ENCODE assay signal across 8 cellular contexts in genomic region chr16:46688657-46689491, GRCh38. TPM values are rescaled to one million over a fixed set of nuclear protein-coding genes. Genes with fewer than 3 reads are reported as not detected.
DNase-seq lines count a peak whose midpoint lies in the region; ATAC-seq lines count a peak whose summit lies in the region.

VPS35 (minus strand) TSS chr16:46689178; CDS start chr16:46689133, 45 bp downstream.

- no peaks in the 10 kb centered on the region for H3K9me3 Mint-ChIP-seq in activated CD8-positive, alpha-beta memory T cell treated with anti-CD3 and anti-CD28 coated beads, Interleukin-2, amount 10 ng/mL, durations not matched to agents 7 days and 5 days (ENCODE audit: low read depth)

- peaks cover 22% of the 10 kb centered on the region for H3K36me3 Mint-ChIP-seq in activated CD8-positive, alpha-beta memory T cell treated with anti-CD3 and anti-CD28 coated beads, Interleukin-2, amount 10 ng/mL, durations not matched to agents 7 days and 5 days

- peak; percentile 93 for DNase-seq in Caki2 (ENCODE audit: low read depth)
- peak; percentile 83 to 99 (median 97) for DNase-seq in HUDEP-2 (lab: John Stamatoyannopoulos, UW; ENCODE audit: unreplicated experiment in 76 of 76)
- DNase-seq in NOMO-1 treated with dmso at 0.1 percent for 144 hours (lab: John Stamatoyannopoulos, UW; ENCODE audit: unreplicated experiment), result peak; percentile 96
- peak; percentile 100 for DNase-seq in activated CD8-positive, alpha-beta memory T cell treated with anti-CD3 and anti-CD28 coated beads, Interleukin-2, amount 10 ng/mL, durations not matched to agents 7 days and 5 days
- DNase-seq in stimulated activated CD8-positive, alpha-beta memory T cell treated with anti-CD3 and anti-CD28 coated beads, Interleukin-15, amount 100 ng/mL, for 4 hours (ENCODE audit: low read depth in 2 of 2), result peak; percentile 99

- no peak within 1 kb of the TSS for H3K4me3 Mint-ChIP-seq in activated CD8-positive, alpha-beta memory T cell treated with anti-CD3 and anti-CD28 coated beads, Interleukin-2, amount 10 ng/mL, durations not matched to agents 7 days and 5 days

- in situ Hi-C loops in Caki2 (cut with HindIII; ENCODE audit: low pct_unique_long_range_greater_than_20kb, low sequenced_read_pairs), result no loop called here
- in situ Hi-C loops in endometrial microvascular endothelial cells (cut with HindIII; ENCODE audit: inconsistent ontology term, low pct_unique_long_range_greater_than_20kb, low sequenced_read_pairs), result no loop called here

- CTCF ChIA-PET in activated CD8-positive, alpha-beta memory T cell treated with anti-CD3 and anti-CD28 coated beads, Interleukin-2, amount 10 ng/mL, durations not matched to agents 7 days and 5 days (lab: Charles Lee), result interaction anchor here (1.2 to 2.5 kb wide), 3 partner anchors 10 to 69 kb away, joined by 3 to 14 read pairs (median 5); no protein-coding TSS in a partner anchor

- peaks cover 18% of the 10 kb centered on the region for H3K4me1 ChIP-seq in mesodermal cell (ENCODE audit: control insufficient read depth, insufficient read depth, low read length, poor library complexity, severe bottlenecking)

- 0% methylated on average over 53 to 59 of the region's 60 CpGs for WGBS in mesodermal cell (ENCODE audit: insufficient coverage in 2 of 2), 2 experiments

- H3K27ac ChIP-seq in mesodermal cell (ENCODE audit: low read depth, low read length, severe bottlenecking), result peak within 1 kb of the TSS; percentile 97

- no peaks in the 10 kb centered on the region for H3K27me3 Mint-ChIP-seq in activated CD8-positive, alpha-beta memory T cell treated with anti-CD3 and anti-CD28 coated beads, Interleukin-2, amount 10 ng/mL, durations not matched to agents 7 days and 5 days

- H3K4me3 ChIP-seq in mesodermal cell (ENCODE audit: extremely low read depth, insufficient read depth, low read length, poor library complexity, severe bottlenecking), result peak within 1 kb of the TSS; percentile 93

- H3K4me1 Mint-ChIP-seq in activated CD8-positive, alpha-beta memory T cell treated with anti-CD3 and anti-CD28 coated beads, Interleukin-2, amount 10 ng/mL, durations not matched to agents 7 days and 5 days, result peaks cover 53% of the 10 kb centered on the region

- no peaks in the 10 kb centered on the region for H3K9me3 ChIP-seq in mesodermal cell (ENCODE audit: control insufficient read depth, low read length)

- peak; percentile 81 for ATAC-seq in GM21381 (IDR thresholded peaks at IDR 0.05; ENCODE audit: unreplicated experiment)
- peak; percentile 91 for ATAC-seq in activated CD8-positive, alpha-beta memory T cell treated with anti-CD3 and anti-CD28 coated beads, Interleukin-2, amount 10 ng/mL, durations not matched to agents 7 days and 5 days

- H3K27ac Mint-ChIP-seq in activated CD8-positive, alpha-beta memory T cell treated with anti-CD3 and anti-CD28 coated beads, Interleukin-2, amount 10 ng/mL, durations not matched to agents 7 days and 5 days, result no peak within 1 kb of the TSS

- peaks cover 27% of the 10 kb centered on the region for H3K36me3 ChIP-seq in mesodermal cell (ENCODE audit: control insufficient read depth, insufficient read depth, low read length)

RNA-seq across cellular contexts. Expression of gene VPS35, which starts in this region (rescaled TPM):
- 73.5 and 80.3 TPM in 2 replicates for total RNA-seq in Caki2 (2014; rRNA removed; shearing (Covaris generic); ENCODE audit: low replicate concordance)
- 10 to 100 TPM; 58.8 to 87.2 TPM for total RNA-seq in activated CD8-positive, alpha-beta memory T cell treated with anti-CD3 and anti-CD28 coated beads, Interleukin-2, amount 10 ng/mL, durations not matched to agents 7 days and 5 days
- 91.4 TPM for total RNA-seq in endometrial microvascular endothelial cells (ENCODE audit: inconsistent ontology term)
- 71.6 TPM for polyA plus RNA-seq in mesodermal cell (2013, experiment 1 of 2)
- polyA plus RNA-seq in mesodermal cell (2013, experiment 2 of 2), result 71.9 TPM

Comparison
In these comparisons a context has a peak if more than half of its experiments do, and no peak if none do; other contexts are left out.
1. Peak in every context shown above with its lines: DNase-seq, ATAC-seq, H3K4me3 ChIP-seq and H3K27ac ChIP-seq.